Comparison of ENCODE assay signal across 1 cellular context in genomic region chr12:39647383-39647782, GRCh38.
TF ChIP-seq lines count a peak whose summit lies in the region.

No MANE protein-coding gene starts in this region.

TF ChIP-seq in HepG2, 621 proteins besides CTCF, POLR2A, EP300 and RAD21 (continued from another document):
- TF ChIP-seq ZBTB43 (CRISPR knock-in tag; conservative IDR thresholded peaks at IDR 0.05) (no peak), AKNA (CRISPR knock-in tag; IDR thresholded peaks at IDR 0.05; ENCODE audit: borderline replicate concordance) (no peak), ZNF367 (CRISPR knock-in tag; IDR thresholded peaks at IDR 0.05; ENCODE audit: borderline replicate concordance) (no peak), ZNF790 (CRISPR knock-in tag; IDR thresholded peaks at IDR 0.05; ENCODE audit: borderline replicate concordance) (no peak), FOXO1 (CRISPR knock-in tag; IDR thresholded peaks at IDR 0.05) (no peak), ZBTB4 (CRISPR knock-in tag; IDR thresholded peaks at IDR 0.05; ENCODE audit: borderline replicate concordance) (no peak)
